In genomic region chr15:25416693-25417092, GRCh38 we compare ENCODE assay signal across 9 cellular contexts. TPM values are rescaled to one million over a fixed set of nuclear protein-coding genes. Genes with fewer than 3 reads are reported as not detected.
DNase-seq lines count a peak whose midpoint lies in the region; ATAC-seq and TF ChIP-seq lines count a peak whose summit lies in the region.
"Had no signal": no experiment of that assay in that cellular context is flagged by ENCODE, and none has a peak within 500 bp of the region (broad histone marks: within the 10 kb centered on the region; RNA-seq: fewer than 3 reads in every experiment).

No MANE protein-coding gene starts in this region.

- H3K27me3 Mint-ChIP-seq in activated T-helper 1 cell treated with anti-CD3 and anti-CD28 coated beads, Interleukin-12 subunit alpha, Interleukin-12 subunit beta, Interleukin-2, Interleukin-4 antibody, amounts not matched to agents 30 ng/mL and 10 ng/mL and 1 ng/mL, durations not matched to agents 14 hours and 24 hours and 36 hours (ENCODE audit: insufficient read depth) = no peaks in the 10 kb centered on the region

- no peak for TF ChIP-seq POLR2A in stomach (IDR thresholded peaks at IDR 0.05)

- intact Hi-C loops in activated T-helper 1 cell treated with anti-CD3 and anti-CD28 coated beads, Interleukin-12 subunit alpha, Interleukin-12 subunit beta, Interleukin-2, Interleukin-4 antibody, amounts not matched to agents 30 ng/mL and 10 ng/mL and 1 ng/mL, durations not matched to agents 14 hours and 24 hours and 36 hours (cut with micrococcal nuclease) = no loop called here
- intact Hi-C loops in stomach (cut with DNase I; ENCODE audit: low total_unique reads) = no loop called here

- TF ChIP-seq CTCF in GM12865 (IDR thresholded peaks at IDR 0.05; ENCODE audit: insufficient read depth, low read depth, low read length, missing control alignments) = no peak
- TF ChIP-seq CTCF in stomach (IDR thresholded peaks at IDR 0.05) = no peak

- H3K27ac ChIP-seq in iPS-20b (ENCODE audit: low read length) (no peak overlapping the region), stomach (no peak overlapping the region)

- H3K4me1 ChIP-seq in iPS-20b (ENCODE audit: insufficient read depth, low read length) = peaks cover 13% of the 10 kb centered on the region; the same call in 1 of the 2 replicates
- peaks cover 0 to 42% (median 14%) of the 10 kb centered on the region in 4 donors for H3K4me1 ChIP-seq in stomach

- H3K27me3 ChIP-seq in iPS-20b (ENCODE audit: insufficient read depth, low read length) = no peaks in the 10 kb centered on the region
- no peaks in the 10 kb centered on the region for H3K27me3 ChIP-seq in stomach

- peaks cover 32% of the 10 kb centered on the region for H3K4me1 Mint-ChIP-seq in activated T-helper 1 cell treated with anti-CD3 and anti-CD28 coated beads, Interleukin-12 subunit alpha, Interleukin-12 subunit beta, Interleukin-2, Interleukin-4 antibody, amounts not matched to agents 30 ng/mL and 10 ng/mL and 1 ng/mL, durations not matched to agents 14 hours and 24 hours and 36 hours (ENCODE audit: low read depth)

- H3K9me3 ChIP-seq in iPS-20b (ENCODE audit: insufficient read depth, low read depth, low read length) (no peaks in the 10 kb centered on the region), stomach (no peaks in the 10 kb centered on the region)

- WGBS in stomach, 5 donors = 82 to 93% (median 83%) methylated on average over 3 of the region's 3 CpGs

- H3K27ac Mint-ChIP-seq in activated T-helper 1 cell treated with anti-CD3 and anti-CD28 coated beads, Interleukin-12 subunit alpha, Interleukin-12 subunit beta, Interleukin-2, Interleukin-4 antibody, amounts not matched to agents 30 ng/mL and 10 ng/mL and 1 ng/mL, durations not matched to agents 14 hours and 24 hours and 36 hours = no peak overlapping the region

- no peak for TF ChIP-seq EP300 in stomach (IDR thresholded peaks at IDR 0.05)

- H3K4me3 ChIP-seq in GM12865 (ENCODE audit: low read depth, low read length) (no peak overlapping the region; the same call in 1 of the 2 replicates), iPS-20b (ENCODE audit: low read length) (no peak overlapping the region), stomach (no peak overlapping the region)

- peaks cover 35% of the 10 kb centered on the region for H3K36me3 Mint-ChIP-seq in activated T-helper 1 cell treated with anti-CD3 and anti-CD28 coated beads, Interleukin-12 subunit alpha, Interleukin-12 subunit beta, Interleukin-2, Interleukin-4 antibody, amounts not matched to agents 30 ng/mL and 10 ng/mL and 1 ng/mL, durations not matched to agents 14 hours and 24 hours and 36 hours (ENCODE audit: low read depth)

- DNase-seq in GM12865 (ENCODE audit: low read depth) = peak; percentile 58
- peak; percentile 26 for DNase-seq in NCI-H1105 (lab: John Stamatoyannopoulos, UW)
- no peak for DNase-seq in activated T-helper 1 cell treated with anti-CD3 and anti-CD28 coated beads, Interleukin-12 subunit alpha, Interleukin-12 subunit beta, Interleukin-2, Interleukin-4 antibody, amounts not matched to agents 30 ng/mL and 10 ng/mL and 1 ng/mL, durations not matched to agents 14 hours and 24 hours and 36 hours (ENCODE audit: low spot score)
- no peak for DNase-seq in stomach
- DNase-seq in cerebellum (ENCODE audit: low spot score) = no peak
- DNase-seq: HCEC 1CT had no signal

- peak overlapping the region; percentile 22 for H3K9ac ChIP-seq in iPS-20b (ENCODE audit: low read depth, low read length)

- ATAC-seq in GM21423 (IDR thresholded peaks at IDR 0.05; ENCODE audit: unreplicated experiment) (peak; percentile 63), HG03097 (IDR thresholded peaks at IDR 0.05; ENCODE audit: low FRiP score, unreplicated experiment) (no peak)

- peaks cover 43% of the 10 kb centered on the region for H3K9me3 Mint-ChIP-seq in activated T-helper 1 cell treated with anti-CD3 and anti-CD28 coated beads, Interleukin-12 subunit alpha, Interleukin-12 subunit beta, Interleukin-2, Interleukin-4 antibody, amounts not matched to agents 30 ng/mL and 10 ng/mL and 1 ng/mL, durations not matched to agents 14 hours and 24 hours and 36 hours

- H3K36me3 ChIP-seq in iPS-20b (ENCODE audit: insufficient read depth, low read depth, low read length) (no peaks in the 10 kb centered on the region), stomach (peaks cover 0 to 7% (median 3%) of the 10 kb centered on the region in 4 donors)

- no peak overlapping the region for H3K4me3 Mint-ChIP-seq in activated T-helper 1 cell treated with anti-CD3 and anti-CD28 coated beads, Interleukin-12 subunit alpha, Interleukin-12 subunit beta, Interleukin-2, Interleukin-4 antibody, amounts not matched to agents 30 ng/mL and 10 ng/mL and 1 ng/mL, durations not matched to agents 14 hours and 24 hours and 36 hours

RNA-seq across cellular contexts. Expression of gene UBE3A, which starts 22.1 kb away (rescaled TPM):
- total RNA-seq in activated T-helper 1 cell treated with anti-CD3 and anti-CD28 coated beads, Interleukin-12 subunit alpha, Interleukin-12 subunit beta, Interleukin-2, Interleukin-4 antibody, amounts not matched to agents 30 ng/mL and 10 ng/mL and 1 ng/mL, durations not matched to agents 14 hours and 24 hours and 36 hours = 111 and 115 TPM in 2 replicates
- 100 to 1,000 TPM in 2 of 5 donors, 10 to 100 TPM in 3; 57.2 to 209 (median 63.8) TPM for total RNA-seq in stomach
- 10 to 100 TPM; 11.0 to 20.2 (median 15.2) TPM for polyA plus RNA-seq in stomach
- 174 TPM for total RNA-seq in cerebellum

Comparison
In these comparisons a context has a peak if more than half of its experiments do, and no peak if none do; other contexts are left out.
1. DNase-seq: peak in GM12865 (single experiment) and NCI-H1105 (single experiment); none in activated T-helper 1 cell treated with anti-CD3 and anti-CD28 coated beads, Interleukin-12 subunit alpha, Interleukin-12 subunit beta, Interleukin-2, Interleukin-4 antibody, amounts not matched to agents 30 ng/mL and 10 ng/mL and 1 ng/mL, durations not matched to agents 14 hours and 24 hours and 36 hours (single experiment), stomach (single experiment) and cerebellum (single experiment).